In the genomic region with DNA sequence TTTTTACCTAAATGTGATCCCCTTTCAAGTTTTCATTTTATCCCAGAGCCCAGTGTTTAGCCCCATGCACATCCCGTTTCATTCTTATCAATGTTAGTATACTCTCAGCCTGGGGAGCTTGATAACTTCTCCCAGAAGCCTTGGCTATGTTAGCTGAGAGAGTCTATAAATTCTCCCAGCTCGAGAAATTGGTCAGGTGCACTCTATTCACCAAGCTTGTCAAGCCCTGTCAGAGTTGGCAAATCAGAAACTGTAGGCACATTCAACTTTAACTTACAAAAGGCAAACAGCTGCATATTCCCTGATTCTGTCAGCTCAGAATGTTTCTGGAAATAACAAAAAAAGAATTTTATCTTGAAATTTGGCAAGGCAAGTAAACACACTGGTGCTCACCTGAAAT, we compare ENCODE assay signal across 7 cellular contexts.
"Had no signal": no experiment of that assay in that cellular context is flagged by ENCODE, and none has a peak within 500 bp of the region (broad histone marks: within the 10 kb centered on the region; RNA-seq: fewer than 3 reads in every experiment).

No MANE protein-coding gene starts in this region.

- FAIRE-seq: HTR-8/SVneo, K562 had no signal

- ATAC-seq: K562 had no signal

- H3K4me3 ChIP-seq: GM23248, K562 had no signal

- DNase-seq: GM23248, GOT3, H9, HCEC 1CT, IMR-90 had no signal

- H3K27ac ChIP-seq: GM23248 had no signal
